9 cellular contexts compared by ENCODE assay signal in the genomic region with DNA sequence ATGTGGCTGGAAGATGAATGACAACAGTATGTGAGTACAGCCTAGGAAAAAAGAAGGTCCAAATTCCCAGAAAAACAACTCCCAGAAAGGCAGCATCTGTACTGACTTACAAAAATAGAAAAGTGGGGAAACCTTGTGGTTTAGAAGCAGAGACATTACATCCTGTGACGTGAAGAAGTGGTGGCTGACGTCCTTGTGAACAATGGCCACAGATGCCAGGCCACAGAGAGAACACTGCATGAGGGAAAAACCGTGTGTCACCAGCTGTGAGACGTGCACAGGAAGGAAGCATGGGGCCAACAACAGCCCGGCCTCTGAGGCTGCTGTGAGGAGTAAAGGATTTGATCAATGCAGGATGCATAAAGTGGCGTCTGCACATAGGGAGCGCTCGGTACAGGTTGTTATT.
A peak's percentile ranks its signal among the peaks of the same experiment; 100 is the strongest.
DNase-seq lines count a peak whose midpoint lies in the region; ATAC-seq and TF ChIP-seq lines count a peak whose summit lies in the region.
"Had no signal": no experiment of that assay in that cellular context is flagged by ENCODE, and none has a peak within 500 bp of the region (broad histone marks: within the 10 kb centered on the region; RNA-seq: fewer than 3 reads in every experiment).

No MANE protein-coding gene starts in this region.

- no peak overlapping the region for H3K27ac ChIP-seq in dorsolateral prefrontal cortex

- H3K4me3 Mint-ChIP-seq in natural killer cell treated with Interleukin-12 subunit alpha and Interleukin-12 subunit beta and Interleukin-15 and Interleukin-18, amount 100 ng/mL, for 72 hours, result peak overlapping the region; percentile 57
- H3K4me3 Mint-ChIP-seq: IgD-negative memory B cell had no signal

- peak overlapping the region; percentile 38 to 84 for H3K27ac Mint-ChIP-seq in natural killer cell treated with Interleukin-12 subunit alpha and Interleukin-12 subunit beta and Interleukin-15 and Interleukin-18, amount 100 ng/mL, for 72 hours
- H3K27ac Mint-ChIP-seq: IgD-negative memory B cell had no signal

- no peak for TF ChIP-seq POLR2A in NB4 (IDR thresholded peaks at IDR 0.05; ENCODE audit: extremely low read depth, insufficient read length)

- peaks cover 33 to 37% of the 10 kb centered on the region in 2 donors for H3K4me1 Mint-ChIP-seq in natural killer cell treated with Interleukin-12 subunit alpha and Interleukin-12 subunit beta and Interleukin-15 and Interleukin-18, amount 100 ng/mL, for 72 hours (ENCODE audit: low read depth in 2 of 2)

- no peaks in the 10 kb centered on the region for H3K27me3 ChIP-seq in dorsolateral prefrontal cortex

- no peaks in the 10 kb centered on the region for H3K27me3 Mint-ChIP-seq in natural killer cell treated with Interleukin-12 subunit alpha and Interleukin-12 subunit beta and Interleukin-15 and Interleukin-18, amount 100 ng/mL, for 72 hours

- no peaks in the 10 kb centered on the region for H3K36me3 Mint-ChIP-seq in natural killer cell treated with Interleukin-12 subunit alpha and Interleukin-12 subunit beta and Interleukin-15 and Interleukin-18, amount 100 ng/mL, for 72 hours

- intact Hi-C loops in dorsolateral prefrontal cortex (cut with DNase I), result no loop called here

- TF ChIP-seq CTCF in NB4 (IDR thresholded peaks at IDR 0.05; ENCODE audit: low read depth, low read length) (no peak), dorsolateral prefrontal cortex (IDR thresholded peaks at IDR 0.05 in 54 of 56, conservative IDR thresholded peaks at IDR 0.05 in 2 of 56; ENCODE audit: low read depth in 1 of 56, partially characterized antibody in 56 of 56) (no peak)

- DNase-seq in NB4 (ENCODE audit: low read depth) (peak; percentile 77), dorsolateral prefrontal cortex (no peak), islet precursor cell (no peak), occipital lobe (lab: John Stamatoyannopoulos, UW) (no peak)
- peak; percentile 9 for DNase-seq in activated gamma-delta T cell treated with anti-CD3 and anti-CD28 coated beads, Interleukin-2, amount 50 U/mL, for 16 hours (ENCODE audit: low read depth)
- DNase-seq in natural killer cell treated with Interleukin-12 subunit alpha and Interleukin-12 subunit beta and Interleukin-15 and Interleukin-18, amount 100 ng/mL, for 72 hours (ENCODE audit: low spot score), result peak; percentile 90

- no peak overlapping the region for H3K4me3 ChIP-seq in NB4 (ENCODE audit: low read depth, low read length)
- H3K4me3 ChIP-seq in dorsolateral prefrontal cortex, result no peak overlapping the region

- ATAC-seq in GM18909 (IDR thresholded peaks at IDR 0.05; ENCODE audit: poor library complexity, unreplicated experiment) (peak; percentile 56), GM19035 (IDR thresholded peaks at IDR 0.05; ENCODE audit: unreplicated experiment) (no peak)
- ATAC-seq in natural killer cell treated with Interleukin-12 subunit alpha and Interleukin-12 subunit beta and Interleukin-15 and Interleukin-18, amount 100 ng/mL, for 72 hours, result peak; percentile 96

- H3K9me3 Mint-ChIP-seq in natural killer cell treated with Interleukin-12 subunit alpha and Interleukin-12 subunit beta and Interleukin-15 and Interleukin-18, amount 100 ng/mL, for 72 hours, result no peaks in the 10 kb centered on the region

Comparison
In these comparisons a context has a peak if more than half of its experiments do, and no peak if none do; other contexts are left out.
1. DNase-seq: peak in NB4 (single experiment), activated gamma-delta T cell treated with anti-CD3 and anti-CD28 coated beads, Interleukin-2, amount 50 U/mL, for 16 hours (single experiment) and natural killer cell treated with Interleukin-12 subunit alpha and Interleukin-12 subunit beta and Interleukin-15 and Interleukin-18, amount 100 ng/mL, for 72 hours (single experiment); none in dorsolateral prefrontal cortex (0 of 10), islet precursor cell (single experiment) and occipital lobe (single experiment).